In the genomic region with DNA sequence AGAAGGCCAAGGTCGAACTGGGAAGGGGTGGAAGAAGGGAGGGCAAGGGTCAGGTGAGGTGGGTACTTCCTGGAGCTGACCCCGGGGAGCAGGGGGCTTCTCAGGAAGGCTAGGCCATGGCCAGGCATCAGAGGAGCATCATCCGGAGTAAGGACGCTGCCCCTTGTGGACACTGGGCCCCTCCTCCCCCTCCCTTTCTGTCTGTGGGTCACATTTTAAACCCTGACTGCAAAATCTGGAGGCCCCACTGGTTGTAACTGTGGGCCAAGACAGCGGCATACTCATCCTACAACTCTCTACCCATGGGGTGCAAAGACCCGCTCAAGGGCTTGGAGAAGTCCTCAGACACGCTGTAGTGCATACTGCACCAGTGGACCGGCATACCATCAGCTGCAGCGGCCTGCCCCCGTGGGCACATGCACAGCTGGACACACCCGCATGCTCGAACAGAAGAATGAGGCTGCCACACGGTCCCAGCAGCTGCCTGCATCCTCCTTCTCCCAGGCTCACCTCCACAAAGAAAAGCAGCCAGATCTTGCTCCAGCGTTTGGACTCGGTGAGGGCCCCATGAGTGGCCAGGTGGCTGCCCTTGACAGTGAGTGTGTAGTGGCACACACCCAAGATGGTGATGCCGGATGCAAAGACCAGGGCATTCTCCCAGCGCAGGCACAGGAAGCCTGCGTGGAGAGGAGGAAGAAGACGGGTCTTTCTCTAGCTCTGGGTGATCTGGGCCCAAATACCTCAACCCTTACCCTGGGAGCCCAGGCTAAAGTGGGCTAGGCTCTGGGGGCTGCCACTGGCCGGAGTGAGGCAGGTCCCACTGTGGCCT, we compare ENCODE assay signal across 2 cellular contexts.
TF ChIP-seq lines count a peak whose summit lies in the region.

No MANE protein-coding gene starts in this region.

TF ChIP-seq in A549, 52 proteins besides CTCF, POLR2A, EP300 and RAD21:
- TF ChIP-seq MAX (IDR thresholded peaks at IDR 0.05) (no peak), ZNF302 (CRISPR knock-in tag; IDR thresholded peaks at IDR 0.05) (no peak), MYC (IDR thresholded peaks at IDR 0.05; ENCODE audit: borderline replicate concordance, low read length) (no peak), FOXS1 (CRISPR knock-in tag; IDR thresholded peaks at IDR 0.05) (no peak), TP53 (CRISPR knock-in tag; IDR thresholded peaks at IDR 0.05) (no peak), RCOR1 (IDR thresholded peaks at IDR 0.05; ENCODE audit: low read depth, low read length) (no peak), EHF (CRISPR knock-in tag; IDR thresholded peaks at IDR 0.05) (no peak), NPAS2 (CRISPR knock-in tag; IDR thresholded peaks at IDR 0.05; ENCODE audit: borderline replicate concordance) (no peak)
- TF ChIP-seq, protein P1, sequence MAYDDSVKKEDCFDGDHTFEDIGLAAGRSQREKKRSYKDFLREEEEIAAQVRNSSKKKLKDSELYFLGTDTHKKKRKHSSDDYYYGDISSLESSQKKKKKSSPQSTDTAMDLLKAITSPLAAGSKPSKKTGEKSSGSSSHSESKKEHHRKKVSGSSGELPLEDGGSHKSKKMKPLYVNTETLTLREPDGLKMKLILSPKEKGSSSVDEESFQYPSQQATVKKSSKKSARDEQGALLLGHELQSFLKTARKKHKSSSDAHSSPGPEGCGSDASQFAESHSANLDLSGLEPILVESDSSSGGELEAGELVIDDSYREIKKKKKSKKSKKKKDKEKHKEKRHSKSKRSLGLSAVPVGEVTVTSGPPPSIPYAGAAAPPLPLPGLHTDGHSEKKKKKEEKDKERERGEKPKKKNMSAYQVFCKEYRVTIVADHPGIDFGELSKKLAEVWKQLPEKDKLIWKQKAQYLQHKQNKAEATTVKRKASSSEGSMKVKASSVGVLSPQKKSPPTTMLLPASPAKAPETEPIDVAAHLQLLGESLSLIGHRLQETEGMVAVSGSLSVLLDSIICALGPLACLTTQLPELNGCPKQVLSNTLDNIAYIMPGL (CRISPR knock-in tag; IDR thresholded peaks at IDR 0.05; ENCODE audit: borderline replicate concordance) = no peak
- TF ChIP-seq, protein P2, sequence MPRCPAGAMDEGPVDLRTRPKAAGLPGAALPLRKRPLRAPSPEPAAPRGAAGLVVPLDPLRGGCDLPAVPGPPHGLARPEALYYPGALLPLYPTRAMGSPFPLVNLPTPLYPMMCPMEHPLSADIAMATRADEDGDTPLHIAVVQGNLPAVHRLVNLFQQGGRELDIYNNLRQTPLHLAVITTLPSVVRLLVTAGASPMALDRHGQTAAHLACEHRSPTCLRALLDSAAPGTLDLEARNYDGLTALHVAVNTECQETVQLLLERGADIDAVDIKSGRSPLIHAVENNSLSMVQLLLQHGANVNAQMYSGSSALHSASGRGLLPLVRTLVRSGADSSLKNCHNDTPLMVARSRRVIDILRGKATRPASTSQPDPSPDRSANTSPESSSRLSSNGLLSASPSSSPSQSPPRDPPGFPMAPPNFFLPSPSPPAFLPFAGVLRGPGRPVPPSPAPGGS (IDR thresholded peaks at IDR 0.05) = no peak
TF ChIP-seq in A549: peak in this region for 0.

TF ChIP-seq in K562, 482 proteins besides CTCF, POLR2A, EP300 and RAD21:
- TF ChIP-seq NR1H2 (CRISPR knock-in tag; IDR thresholded peaks at IDR 0.05) (no peak), HMG20B (CRISPR knock-in tag; IDR thresholded peaks at IDR 0.05) (no peak), HMG20A (CRISPR knock-in tag; conservative IDR thresholded peaks at IDR 0.05) (no peak), DMBX1 (CRISPR knock-in tag; IDR thresholded peaks at IDR 0.05; ENCODE audit: borderline replicate concordance) (no peak), RBFOX2 (IDR thresholded peaks at IDR 0.05; ENCODE audit: low read depth, low read length) (no peak), PKNOX1 (IDR thresholded peaks at IDR 0.05) (no peak), ZSCAN29 (IDR thresholded peaks at IDR 0.05) (no peak), HNRNPK (IDR thresholded peaks at IDR 0.05; ENCODE audit: low read depth, low read length, poor library complexity, severe bottlenecking) (no peak), ZNF197 (CRISPR knock-in tag; IDR thresholded peaks at IDR 0.05; ENCODE audit: low read depth) (no peak), ZNF212 (CRISPR knock-in tag; IDR thresholded peaks at IDR 0.05) (no peak), TEAD1 (CRISPR knock-in tag; IDR thresholded peaks at IDR 0.05) (no peak)
- TF ChIP-seq, protein P3, sequence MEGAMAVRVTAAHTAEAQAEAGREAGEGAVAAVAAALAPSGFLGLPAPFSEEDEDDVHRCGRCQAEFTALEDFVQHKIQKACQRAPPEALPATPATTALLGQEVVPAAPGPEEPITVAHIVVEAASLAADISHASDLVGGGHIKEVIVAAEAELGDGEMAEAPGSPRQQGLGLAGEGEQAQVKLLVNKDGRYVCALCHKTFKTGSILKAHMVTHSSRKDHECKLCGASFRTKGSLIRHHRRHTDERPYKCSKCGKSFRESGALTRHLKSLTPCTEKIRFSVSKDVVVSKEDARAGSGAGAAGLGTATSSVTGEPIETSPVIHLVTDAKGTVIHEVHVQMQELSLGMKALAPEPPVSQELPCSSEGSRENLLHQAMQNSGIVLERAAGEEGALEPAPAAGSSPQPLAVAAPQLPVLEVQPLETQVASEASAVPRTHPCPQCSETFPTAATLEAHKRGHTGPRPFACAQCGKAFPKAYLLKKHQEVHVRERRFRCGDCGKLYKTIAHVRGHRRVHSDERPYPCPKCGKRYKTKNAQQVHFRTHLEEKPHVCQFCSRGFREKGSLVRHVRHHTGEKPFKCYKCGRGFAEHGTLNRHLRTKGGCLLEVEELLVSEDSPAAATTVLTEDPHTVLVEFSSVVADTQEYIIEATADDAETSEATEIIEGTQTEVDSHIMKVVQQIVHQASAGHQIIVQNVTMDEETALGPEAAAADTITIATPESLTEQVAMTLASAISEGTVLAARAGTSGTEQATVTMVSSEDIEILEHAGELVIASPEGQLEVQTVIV (CRISPR knock-in tag; IDR thresholded peaks at IDR 0.05; ENCODE audit: borderline replicate concordance) = no peak
